Comparison of ENCODE assay signal across 16 cellular contexts in genomic region chr3:124094496-124094895, GRCh38.
DNase-seq lines count a peak whose midpoint lies in the region; ATAC-seq and TF ChIP-seq lines count a peak whose summit lies in the region.
"Had no signal": no experiment of that assay in that cellular context is flagged by ENCODE, and none has a peak within 500 bp of the region (broad histone marks: within the 10 kb centered on the region; RNA-seq: fewer than 3 reads in every experiment).

No MANE protein-coding gene starts in this region.

- DNase-seq in hypothalamus (lab: John Stamatoyannopoulos, UW), result peak in 27 of 51 donors; percentile 6 to 72 (median 31)
- peak; percentile 8 for DNase-seq in nephron progenitor cell
- DNase-seq in testis, result peak; percentile 80
- no peak for DNase-seq in cerebellum (ENCODE audit: low spot score)
- DNase-seq in aorta, result no peak
- DNase-seq in RWPE1 (ENCODE audit: low spot score), result no peak
- no peak for DNase-seq in thyroid gland
- DNase-seq: CD8-positive, alpha-beta memory T cell; MV-4-11; NCI-H1436 treated with DMSO at 0.1 percent for 48 hours; NCI-H2081; NCI-H524; SJCRH30 had no signal

- ATAC-seq in aorta (ENCODE audit: low FRiP score), result no peak

- H3K9me3 ChIP-seq in testis, result no peaks in the 10 kb centered on the region
- H3K9me3 ChIP-seq in aorta (ENCODE audit: control insufficient read depth, low read length), result no peaks in the 10 kb centered on the region
- H3K9me3 ChIP-seq in thyroid gland, result no peaks in the 10 kb centered on the region
- H3K9me3 ChIP-seq: BLaER1, SJCRH30 had no signal

- no peaks in the 10 kb centered on the region for H3K27me3 ChIP-seq in testis
- no peaks in the 10 kb centered on the region for H3K27me3 ChIP-seq in aorta (ENCODE audit: control insufficient read depth in 1 of 2, insufficient read depth in 2 of 2, low read length in 1 of 2)
- no peaks in the 10 kb centered on the region for H3K27me3 ChIP-seq in thyroid gland
- H3K27me3 ChIP-seq: BLaER1, SJCRH30 had no signal

- no peak overlapping the region for H3K4me3 Mint-ChIP-seq in nephron progenitor cell
- H3K4me3 Mint-ChIP-seq: CD8-positive, alpha-beta memory T cell; IgD-negative memory B cell had no signal

- POLR2A ChIA-PET in RWPE1 (lab: Yijun Ruan, JAX; ENCODE audit: low non-redundant PET), result no interaction called here

- H3K36me3 ChIP-seq in testis (ENCODE audit: low read depth, missing control alignments) (no peaks in the 10 kb centered on the region), aorta (ENCODE audit: control insufficient read depth in 1 of 2, insufficient read depth in 2 of 2, low read length in 1 of 2) (peaks cover 0 to 2% of the 10 kb centered on the region in 2 donors), thyroid gland (no peaks in the 10 kb centered on the region)
- H3K36me3 ChIP-seq: BLaER1, SJCRH30 had no signal

- WGBS in testis, 2 donors, result 24 to 26% methylated on average over 20 of the region's 20 CpGs
- WGBS in aorta, 2 donors, result 90 to 92% methylated on average over 20 of the region's 20 CpGs
- 95% methylated on average over 20 of the region's 20 CpGs for WGBS in thyroid gland, 2 donors

- TF ChIP-seq CTCF in nephron progenitor cell (IDR thresholded peaks at IDR 0.05) (no peak), testis (IDR thresholded peaks at IDR 0.05) (no peak), RWPE1 (conservative IDR thresholded peaks at IDR 0.05; ENCODE audit: low read depth) (no peak), thyroid gland (IDR thresholded peaks at IDR 0.05) (no peak)

- intact Hi-C loops in testis (cut with DNase I; ENCODE audit: low total_unique reads) (no loop called here), aorta (cut with DNase I) (no loop called here), thyroid gland (cut with DNase I) (no loop called here)

- no peak overlapping the region for H3K27ac Mint-ChIP-seq in nephron progenitor cell
- H3K27ac Mint-ChIP-seq: CD8-positive, alpha-beta memory T cell; IgD-negative memory B cell had no signal

- CTCF ChIA-PET in RWPE1 (lab: Yijun Ruan, JAX), result no interaction called here

- TF ChIP-seq POLR2A in testis (IDR thresholded peaks at IDR 0.05), result no peak
- TF ChIP-seq POLR2A in thyroid gland (IDR thresholded peaks at IDR 0.05), result no peak

- H3K27me3 Mint-ChIP-seq in nephron progenitor cell (ENCODE audit: low read depth, poor library complexity), result peaks cover 9% of the 10 kb centered on the region

- H3K4me1 Mint-ChIP-seq in nephron progenitor cell, result peaks cover 44% of the 10 kb centered on the region
- H3K4me1 Mint-ChIP-seq: CD8-positive, alpha-beta memory T cell; IgD-negative memory B cell had no signal

- no peaks in the 10 kb centered on the region for H3K9me3 Mint-ChIP-seq in nephron progenitor cell

- peak overlapping the region in 1 of 2 donors; percentile 18 for H3K4me3 ChIP-seq in testis
- no peak overlapping the region for H3K4me3 ChIP-seq in aorta (ENCODE audit: low read length in 2 of 2)
- H3K4me3 ChIP-seq in thyroid gland (replicated peaks in 1 of 3), result no peak overlapping the region
- H3K4me3 ChIP-seq: BLaER1, SJCRH30 had no signal

- H3K36me3 Mint-ChIP-seq in nephron progenitor cell (ENCODE audit: low read depth), result peaks cover 11% of the 10 kb centered on the region
- H3K36me3 Mint-ChIP-seq: CD8-positive, alpha-beta memory T cell; IgD-negative memory B cell had no signal

- peak overlapping the region; percentile 41 for H3K27ac ChIP-seq in cingulate gyrus (ENCODE audit: low read depth, low read length)
- peak overlapping the region in 1 of 2 donors; percentile 36 for H3K27ac ChIP-seq in testis
- H3K27ac ChIP-seq in aorta (ENCODE audit: low read depth in 1 of 2, low read length in 2 of 2), result no peak overlapping the region
- no peak overlapping the region for H3K27ac ChIP-seq in RWPE1
- no peak overlapping the region for H3K27ac ChIP-seq in thyroid gland
- H3K27ac ChIP-seq: BLaER1, SJCRH30 had no signal

- peaks cover 30% of the 10 kb centered on the region for H3K4me1 ChIP-seq in testis
- peaks cover 17 to 19% of the 10 kb centered on the region in 2 donors for H3K4me1 ChIP-seq in aorta (ENCODE audit: control insufficient read depth in 1 of 2, insufficient read depth in 2 of 2, low read length in 2 of 2)
- no peaks in the 10 kb centered on the region for H3K4me1 ChIP-seq in thyroid gland

Comparison
In these comparisons a context has a peak if more than half of its experiments do, and no peak if none do; other contexts are left out.
1. DNase-seq: peak in hypothalamus (27 of 51), nephron progenitor cell (single experiment) and testis (single experiment); none in cerebellum (single experiment), aorta (0 of 2), RWPE1 (single experiment) and thyroid gland (0 of 2).